In the genomic region with DNA sequence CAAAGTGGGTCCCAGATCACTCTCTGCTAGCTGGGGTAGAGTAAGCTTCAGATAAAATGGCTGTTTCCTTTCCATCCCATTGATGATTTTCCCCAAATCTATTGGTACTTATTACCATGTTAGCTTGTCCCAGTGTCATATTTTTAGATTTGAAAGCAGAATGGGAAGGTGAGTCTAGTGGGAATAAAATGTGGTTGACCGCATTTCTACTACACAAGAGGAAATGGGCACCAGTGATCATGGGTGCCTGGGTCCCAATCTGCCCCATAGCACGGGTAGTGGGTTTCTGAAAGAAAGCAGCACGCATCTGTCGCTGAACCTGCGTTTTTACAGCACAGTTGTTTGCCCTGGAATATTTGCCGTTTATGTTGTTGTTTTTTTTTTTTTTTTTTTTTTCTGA, we compare ENCODE assay signal across 18 cellular contexts. TPM values are rescaled to one million over a fixed set of nuclear protein-coding genes. Genes with fewer than 3 reads are reported as not detected.
DNase-seq lines count a peak whose midpoint lies in the region; ATAC-seq and TF ChIP-seq lines count a peak whose summit lies in the region.
"Had no signal": no experiment of that assay in that cellular context is flagged by ENCODE, and none has a peak within 500 bp of the region (broad histone marks: within the 10 kb centered on the region; RNA-seq: fewer than 3 reads in every experiment).

No MANE protein-coding gene starts in this region.

- H3K27me3 ChIP-seq in tibial artery = no peaks in the 10 kb centered on the region
- H3K27me3 ChIP-seq in right lobe of liver = no peaks in the 10 kb centered on the region

- no peak for TF ChIP-seq POLR2A in right lobe of liver (IDR thresholded peaks at IDR 0.05)

- no peak overlapping the region for H2AFZ ChIP-seq in OCI-LY7 (ENCODE audit: low read length)

- H3K36me3 ChIP-seq in OCI-LY7 (ENCODE audit: insufficient read depth, low read length) (no peaks in the 10 kb centered on the region), tibial artery (no peaks in the 10 kb centered on the region), right lobe of liver (peaks cover 0 to 3% (median 0%) of the 10 kb centered on the region in 4 donors)

- POLR2A ChIA-PET in OCI-LY7 (lab: Charles Lee) = interaction anchor here (0.6 to 1.1 kb wide), 4 partner anchors 16 to 180 kb away, joined by 3 to 7 read pairs (median 4); no protein-coding TSS in a partner anchor

- no peaks in the 10 kb centered on the region for H4K20me1 ChIP-seq in OCI-LY7 (ENCODE audit: insufficient read depth, low read length)

- H3K4me3 ChIP-seq in OCI-LY7 (ENCODE audit: low read depth, low read length, poor library complexity, severe bottlenecking) = no peak overlapping the region
- no peak overlapping the region for H3K4me3 ChIP-seq in tibial artery
- H3K4me3 ChIP-seq in right lobe of liver = no peak overlapping the region

- H3K27ac ChIP-seq in OCI-LY7 (ENCODE audit: low read depth, low read length, poor library complexity, severe bottlenecking) = no peak overlapping the region
- H3K27ac ChIP-seq in tibial artery = no peak overlapping the region
- H3K27ac ChIP-seq in right lobe of liver = no peak overlapping the region

- peak; percentile 48 for ATAC-seq in GM21529 (IDR thresholded peaks at IDR 0.05; ENCODE audit: unreplicated experiment)
- no peak for ATAC-seq in right lobe of liver
- ATAC-seq in GM19455 (IDR thresholded peaks at IDR 0.05; ENCODE audit: unreplicated experiment) = no peak

- CTCF ChIA-PET in OCI-LY7 (lab: Charles Lee; ENCODE audit: unreplicated experiment) = no interaction called here

- peak overlapping the region; percentile 15; the same call in 1 of the 2 replicates for H3K4me2 ChIP-seq in OCI-LY7 (ENCODE audit: low read length)

- no peaks in the 10 kb centered on the region for H3K9me2 ChIP-seq in OCI-LY7 (ENCODE audit: insufficient read depth, low read length)

- H3K4me1 ChIP-seq in OCI-LY7 (ENCODE audit: insufficient read depth, low read length, poor library complexity, severe bottlenecking) = peaks cover 40% of the 10 kb centered on the region
- peaks cover 0 to 6% (median 0%) of the 10 kb centered on the region in 4 donors for H3K4me1 ChIP-seq in tibial artery
- peaks cover 0 to 32% (median 13%) of the 10 kb centered on the region in 4 donors for H3K4me1 ChIP-seq in right lobe of liver

- DNase-seq in CD1c-positive myeloid dendritic cell (ENCODE audit: extremely low spot score) (peak; percentile 40), OCI-LY7 (ENCODE audit: low spot score) (peak; percentile 57), tibial artery (no peak), right lobe of liver (no peak), DMS 273 treated with DMSO at 0.1 percent for 48 hours (lab: John Stamatoyannopoulos, UW) (no peak)
- DNase-seq: ACHN; AML-193; CD4-positive, alpha-beta memory T cell; H7; HFFc6; NCI-H1105 treated with DMSO at 0.1 percent for 48 hours; NCI-H1694; NCI-H2081 treated with DMSO at 0.1 percent for 48 hours; NCI-H748 treated with DMSO at 0.1 percent for 48 hours; OCI-M1; Right ventricle myocardium superior had no signal

- BruUV-seq in OCI-LY7 (replicated peaks; lab: Mats Ljungman, UMichigan) = no TSS peak

- H3K79me2 ChIP-seq in OCI-LY7 (ENCODE audit: insufficient read depth, low read depth, low read length) = no peaks in the 10 kb centered on the region

- 43% methylated on average over 2 of the region's 6 CpGs for WGBS in right lobe of liver (ENCODE audit: insufficient coverage, low coverage, low lambda C conversion rate, missing lambda C conversion rate)

- intact Hi-C loops in OCI-LY7 (cut with micrococcal nuclease; ENCODE audit: unreplicated experiment) (no loop called here), tibial artery (cut with DNase I; ENCODE audit: low total_unique reads) (no loop called here), right lobe of liver (cut with DNase I) (loop anchor here (10.0 kb wide), 3 partner anchors 47 to 137 kb away; no protein-coding TSS in a partner anchor)

- H3K9me3 ChIP-seq in OCI-LY7 (ENCODE audit: low read length) (no peaks in the 10 kb centered on the region), tibial artery (peaks cover 0 to 6% (median 0%) of the 10 kb centered on the region in 3 donors), right lobe of liver (no peaks in the 10 kb centered on the region)

- TF ChIP-seq CTCF in OCI-LY7 (conservative IDR thresholded peaks at IDR 0.05; ENCODE audit: low read length) (no peak), tibial artery (IDR thresholded peaks at IDR 0.05) (no peak), right lobe of liver (IDR thresholded peaks at IDR 0.05) (no peak)

RNA-seq across cellular contexts. Expression of a gene that starts 20.1 kb away (rescaled TPM):
- total RNA-seq in OCI-LY7 (2014; rRNA removed; shearing (Covaris generic)) = 0.18 and 0.25 TPM in 2 replicates
- total RNA-seq in OCI-LY7 (2022) (2.8 and 3.5 TPM in 2 replicates), right lobe of liver (10 to 100 TPM; 17.4 to 55.0 (median 33.9) TPM)

Comparison
In these comparisons a context has a peak if more than half of its experiments do, and no peak if none do; other contexts are left out.
1. DNase-seq: peak in CD1c-positive myeloid dendritic cell (single experiment) and OCI-LY7 (single experiment); none in tibial artery (0 of 2), right lobe of liver (0 of 3) and DMS 273 treated with DMSO at 0.1 percent for 48 hours (single experiment).
2. RNA of a gene that starts 20.1 kb away (total RNA-seq): 17.4 to 55.0 TPM in right lobe of liver; 0.18 to 3.5 TPM in OCI-LY7; every median in the first group is over 4 times any median in the second.
3. intact Hi-C loops: an anchor here in right lobe of liver (10.0 kb wide); none called in OCI-LY7 and tibial artery.